Comparison of ENCODE assay signal across 1 cellular context in the genomic region with DNA sequence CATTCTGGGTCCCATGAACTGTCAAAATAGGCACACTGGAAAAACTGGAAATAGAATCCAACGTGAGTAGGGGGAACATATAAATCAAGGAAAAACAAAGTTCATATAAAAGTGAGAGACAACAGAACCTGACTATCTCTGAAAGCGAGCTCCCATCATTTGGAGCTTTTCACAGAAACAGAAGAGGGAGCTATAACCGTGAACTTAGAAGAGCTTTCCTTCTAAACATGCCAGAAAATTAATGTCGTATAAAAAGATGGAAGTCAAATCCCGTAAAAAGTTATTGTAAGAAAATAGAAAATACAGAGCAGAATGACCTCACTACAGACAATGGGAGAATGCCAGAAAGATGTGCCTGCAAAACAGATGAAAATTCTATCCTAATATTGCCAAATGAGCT.
TF ChIP-seq lines count a peak whose summit lies in the region.

No MANE protein-coding gene starts in this region.

TF ChIP-seq in IMR-90, 13 proteins besides CTCF, POLR2A, EP300 and RAD21 (continued from another document):
- TF ChIP-seq, protein P1, sequence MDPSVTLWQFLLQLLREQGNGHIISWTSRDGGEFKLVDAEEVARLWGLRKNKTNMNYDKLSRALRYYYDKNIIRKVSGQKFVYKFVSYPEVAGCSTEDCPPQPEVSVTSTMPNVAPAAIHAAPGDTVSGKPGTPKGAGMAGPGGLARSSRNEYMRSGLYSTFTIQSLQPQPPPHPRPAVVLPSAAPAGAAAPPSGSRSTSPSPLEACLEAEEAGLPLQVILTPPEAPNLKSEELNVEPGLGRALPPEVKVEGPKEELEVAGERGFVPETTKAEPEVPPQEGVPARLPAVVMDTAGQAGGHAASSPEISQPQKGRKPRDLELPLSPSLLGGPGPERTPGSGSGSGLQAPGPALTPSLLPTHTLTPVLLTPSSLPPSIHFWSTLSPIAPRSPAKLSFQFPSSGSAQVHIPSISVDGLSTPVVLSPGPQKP (IDR thresholded peaks at IDR 0.05; ENCODE audit: borderline replicate concordance, low read depth, low read length): no peak
- TF ChIP-seq MAFK (IDR thresholded peaks at IDR 0.05; ENCODE audit: low read depth, low read length) (no peak), RCOR1 (IDR thresholded peaks at IDR 0.05; ENCODE audit: insufficient replicate concordance, low read length) (no peak), SMC3 (IDR thresholded peaks at IDR 0.05; ENCODE audit: low read depth, low read length) (no peak), RFX5 (IDR thresholded peaks at IDR 0.05; ENCODE audit: low read depth, low read length) (no peak), CEBPB (IDR thresholded peaks at IDR 0.05; ENCODE audit: low read depth, low read length) (no peak), FOS (IDR thresholded peaks at IDR 0.05; ENCODE audit: low read depth, low read length) (no peak), MXI1 (IDR thresholded peaks at IDR 0.05; ENCODE audit: borderline replicate concordance, low read depth, low read length) (no peak), MAZ (IDR thresholded peaks at IDR 0.05; ENCODE audit: borderline replicate concordance, low read depth, low read length) (no peak)
- TF ChIP-seq, protein P2, sequence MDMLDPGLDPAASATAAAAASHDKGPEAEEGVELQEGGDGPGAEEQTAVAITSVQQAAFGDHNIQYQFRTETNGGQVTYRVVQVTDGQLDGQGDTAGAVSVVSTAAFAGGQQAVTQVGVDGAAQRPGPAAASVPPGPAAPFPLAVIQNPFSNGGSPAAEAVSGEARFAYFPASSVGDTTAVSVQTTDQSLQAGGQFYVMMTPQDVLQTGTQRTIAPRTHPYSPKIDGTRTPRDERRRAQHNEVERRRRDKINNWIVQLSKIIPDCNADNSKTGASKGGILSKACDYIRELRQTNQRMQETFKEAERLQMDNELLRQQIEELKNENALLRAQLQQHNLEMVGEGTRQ (IDR thresholded peaks at IDR 0.05; ENCODE audit: low read depth, low read length): no peak
